Comparison of ENCODE assay signal across 8 cellular contexts in the genomic region with DNA sequence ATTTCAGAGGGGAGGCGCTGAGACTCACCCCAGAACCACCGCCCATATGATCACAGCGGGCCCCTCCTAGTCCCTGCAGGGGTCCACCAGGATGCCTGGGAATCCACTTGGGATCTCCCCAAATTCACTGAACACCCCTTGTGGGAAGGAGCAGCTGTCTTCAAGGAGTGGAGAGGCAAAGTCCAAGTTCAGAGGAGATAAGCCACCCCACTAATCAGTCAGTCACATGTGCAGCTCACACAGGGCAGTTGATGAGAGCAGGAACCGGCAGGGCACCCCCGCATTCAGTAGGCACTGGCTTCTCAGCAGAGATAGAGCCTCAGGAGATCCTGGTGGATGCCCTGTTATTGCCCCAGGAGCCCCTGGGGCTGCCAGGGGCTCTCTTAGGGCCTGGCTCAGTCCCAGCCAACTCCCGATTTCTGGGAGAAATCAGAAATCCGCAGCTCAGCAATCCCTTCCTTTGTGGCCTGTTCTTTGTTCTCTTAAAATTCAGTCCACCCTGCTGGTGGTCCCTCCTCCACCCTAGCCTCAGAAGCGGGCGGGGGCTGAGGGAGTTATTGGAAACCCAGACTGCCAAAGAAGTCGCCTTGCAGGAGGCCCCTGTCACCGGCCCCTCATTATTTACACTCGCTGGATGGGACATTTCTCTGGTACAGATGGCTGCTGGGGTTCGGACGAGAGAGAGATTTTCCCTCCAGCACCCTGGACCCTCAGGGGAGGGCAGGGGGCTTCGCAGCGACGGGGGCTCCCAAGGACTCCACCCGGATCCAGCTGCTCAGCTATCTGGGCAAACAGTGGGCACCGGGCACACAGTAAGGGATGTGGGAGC. TPM values are rescaled to one million over a fixed set of nuclear protein-coding genes. Genes with fewer than 3 reads are reported as not detected.
DNase-seq lines count a peak whose midpoint lies in the region; ATAC-seq and TF ChIP-seq lines count a peak whose summit lies in the region.

No MANE protein-coding gene starts in this region.

- no peak for ATAC-seq in CD4-positive, CD25-positive, alpha-beta regulatory T cell (ENCODE audit: low read depth in 2 of 2)
- ATAC-seq in aorta (ENCODE audit: low FRiP score) (no peak), GM18511 (IDR thresholded peaks at IDR 0.05; ENCODE audit: unreplicated experiment) (no peak), GM18907 (IDR thresholded peaks at IDR 0.05; ENCODE audit: unreplicated experiment) (no peak)

- H3K9me3 ChIP-seq in CD4-positive, CD25-positive, alpha-beta regulatory T cell (ENCODE audit: control insufficient read depth in 2 of 2, low read length in 2 of 2): no peaks in the 10 kb centered on the region
- H3K9me3 ChIP-seq in mesodermal cell (ENCODE audit: control insufficient read depth, low read length) (no peaks in the 10 kb centered on the region), aorta (ENCODE audit: control insufficient read depth, low read length) (no peaks in the 10 kb centered on the region)

- intact Hi-C loops in aorta (cut with DNase I): loop anchor here (2.0 to 10.0 kb wide), 5 partner anchors 17 to 117 kb away; a partner anchor contains a TSS

- no peak for TF ChIP-seq CTCF in NB4 (IDR thresholded peaks at IDR 0.05; ENCODE audit: low read depth, low read length)

- 18 to 26% methylated on average over 8 to 15 of the region's 19 CpGs for whole genome bisulfite sequencing in mesodermal cell (ENCODE audit: insufficient coverage in 2 of 2), 2 experiments
- WGBS in aorta, 2 donors: 17 to 21% methylated on average over 19 of the region's 19 CpGs

- H3K36me3 Mint-ChIP-seq in CD4-positive, CD25-positive, alpha-beta regulatory T cell: no peaks in the 10 kb centered on the region

- H3K4me3 ChIP-seq in CD4-positive, CD25-positive, alpha-beta regulatory T cell (ENCODE audit: low read depth, low read length): peak overlapping the region; percentile 68
- H3K4me3 ChIP-seq in NB4 (ENCODE audit: low read depth, low read length): peak overlapping the region; percentile 67
- H3K4me3 ChIP-seq in mesodermal cell (ENCODE audit: extremely low read depth, insufficient read depth, low read length, poor library complexity, severe bottlenecking): peak overlapping the region; percentile 97
- peak overlapping the region; percentile 37 to 93 for H3K4me3 ChIP-seq in aorta (ENCODE audit: low read length in 2 of 2)

- peaks cover 24% of the 10 kb centered on the region for H3K4me1 ChIP-seq in CD4-positive, CD25-positive, alpha-beta regulatory T cell (ENCODE audit: control insufficient read depth, insufficient read depth, low read length, poor library complexity, severe bottlenecking)
- H3K4me1 ChIP-seq in mesodermal cell (ENCODE audit: control insufficient read depth, insufficient read depth, low read length, poor library complexity, severe bottlenecking) (peaks cover 50% of the 10 kb centered on the region), aorta (ENCODE audit: control insufficient read depth in 1 of 2, insufficient read depth in 2 of 2, low read length in 2 of 2) (peaks cover 3 to 6% of the 10 kb centered on the region in 2 donors)

- no peak overlapping the region for H3K27ac ChIP-seq in CD4-positive, CD25-positive, alpha-beta regulatory T cell (ENCODE audit: insufficient read depth, low read length, poor library complexity, severe bottlenecking)
- H3K27ac ChIP-seq in caudate nucleus (ENCODE audit: low read depth, low read length) (peak overlapping the region; percentile 94), mesodermal cell (ENCODE audit: low read depth, low read length, severe bottlenecking) (peak overlapping the region; percentile 84), aorta (ENCODE audit: low read depth in 1 of 2, low read length in 2 of 2) (peak overlapping the region; percentile 38 to 62)

- peaks cover 22% of the 10 kb centered on the region for H3K27me3 Mint-ChIP-seq in CD4-positive, CD25-positive, alpha-beta regulatory T cell

- H3K9me3 Mint-ChIP-seq in CD4-positive, CD25-positive, alpha-beta regulatory T cell: no peaks in the 10 kb centered on the region

- no peaks in the 10 kb centered on the region for H3K36me3 ChIP-seq in CD4-positive, CD25-positive, alpha-beta regulatory T cell (ENCODE audit: control insufficient read depth, insufficient read depth, low read length)
- H3K36me3 ChIP-seq in mesodermal cell (ENCODE audit: control insufficient read depth, insufficient read depth, low read length) (peaks cover 4% of the 10 kb centered on the region), aorta (ENCODE audit: control insufficient read depth in 1 of 2, insufficient read depth in 2 of 2, low read length in 1 of 2) (no peaks in the 10 kb centered on the region)

- H3K27ac Mint-ChIP-seq in CD4-positive, CD25-positive, alpha-beta regulatory T cell: peak overlapping the region; percentile 68 to 85 (median 78)

- TF ChIP-seq POLR2A in NB4 (IDR thresholded peaks at IDR 0.05; ENCODE audit: extremely low read depth, insufficient read length): no peak

- peaks cover 0 to 17% (median 7%) of the 10 kb centered on the region in 4 donors for H3K4me1 Mint-ChIP-seq in CD4-positive, CD25-positive, alpha-beta regulatory T cell

- H3K4me3 Mint-ChIP-seq in CD4-positive, CD25-positive, alpha-beta regulatory T cell: peak overlapping the region; percentile 81 to 88 (median 84)

- no peak for DNase-seq in CD4-positive, CD25-positive, alpha-beta regulatory T cell
- DNase-seq in NB4 (ENCODE audit: low read depth) (peak; percentile 53), caudate nucleus (lab: John Stamatoyannopoulos, UW) (no peak), aorta (no peak), hippocampal formation (lab: John Stamatoyannopoulos, UW) (no peak)

- no peaks in the 10 kb centered on the region for H3K27me3 ChIP-seq in CD4-positive, CD25-positive, alpha-beta regulatory T cell (ENCODE audit: control insufficient read depth, insufficient read depth, low read length)
- no peaks in the 10 kb centered on the region for H3K27me3 ChIP-seq in aorta (ENCODE audit: control insufficient read depth in 1 of 2, insufficient read depth in 2 of 2, low read length in 1 of 2)

RNA-seq across cellular contexts. Expression of a gene that starts 1.9 kb away (rescaled TPM):
- 4.6 TPM for total RNA-seq in CD4-positive, CD25-positive, alpha-beta regulatory T cell
- polyA plus RNA-seq in CD4-positive, CD25-positive, alpha-beta regulatory T cell: under 1 TPM in 2 of 4 donors, not detected in 2; 0.31 to 0.52 TPM
- 41.4 TPM for polyA plus RNA-seq in mesodermal cell (2013, experiment 1 of 2)
- polyA plus RNA-seq in mesodermal cell (2013, experiment 2 of 2): 35.7 TPM
- 10 to 100 TPM; 62.8 to 73.7 TPM for total RNA-seq in aorta
- polyA plus RNA-seq in aorta: 10 to 100 TPM; 23.6 to 23.8 TPM

RNA-seq across cellular contexts. Expression of a gene that starts 48.3 kb away (rescaled TPM):
- total RNA-seq in CD4-positive, CD25-positive, alpha-beta regulatory T cell: not detected
- polyA plus RNA-seq in CD4-positive, CD25-positive, alpha-beta regulatory T cell: not detected
- not detected for polyA plus RNA-seq in mesodermal cell (2013, experiment 1 of 2)
- not detected for polyA plus RNA-seq in mesodermal cell (2013, experiment 2 of 2)
- total RNA-seq in aorta: under 1 TPM in 1 of 2 donors, not detected in 1; 0.81 TPM
- not detected for polyA plus RNA-seq in aorta

Comparison
In these comparisons a context has a peak if more than half of its experiments do, and no peak if none do; other contexts are left out.
1. RNA of a gene that starts 1.9 kb away (total RNA-seq): 62.8 to 73.7 TPM in aorta; 4.6 TPM in CD4-positive, CD25-positive, alpha-beta regulatory T cell (single experiment); every median in the first group is over 10 times any median in the second.
2. Peak in every context shown above with its lines, with median percentiles within 50 percentile points of each other: H3K4me3 ChIP-seq.